Comparison of ENCODE assay signal across 8 cellular contexts in the genomic region with DNA sequence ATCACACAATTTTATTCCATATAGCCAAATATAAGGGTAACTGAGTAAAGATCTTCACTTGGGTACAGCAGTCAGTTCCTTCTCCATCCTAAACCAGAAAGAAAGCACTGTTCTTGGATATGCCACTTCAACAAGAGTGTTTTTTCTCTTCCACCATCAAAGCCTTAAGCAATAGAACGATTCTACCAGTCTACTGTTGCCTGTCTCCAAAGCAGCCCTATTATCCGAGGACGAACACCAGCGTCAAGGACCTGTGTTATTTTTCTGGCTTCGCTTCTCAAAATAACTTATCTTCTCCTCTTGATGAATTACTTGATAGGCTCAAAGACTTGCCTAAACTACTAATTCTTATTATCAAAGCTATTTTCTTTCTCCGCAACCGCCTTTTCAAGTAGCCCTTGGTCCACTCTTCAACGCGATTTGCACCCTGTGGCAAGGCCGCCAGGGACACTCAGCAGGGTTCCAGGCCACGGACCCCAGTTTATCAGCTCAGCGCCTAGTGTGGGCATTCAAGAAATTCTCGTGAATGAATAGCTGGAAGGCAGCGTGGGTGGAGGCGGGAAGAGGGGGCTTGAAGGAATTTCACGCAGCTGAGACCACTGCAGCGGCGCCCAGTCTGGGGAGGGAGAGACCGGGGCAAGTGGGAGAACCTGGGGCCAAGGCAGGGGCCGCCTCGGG. TPM values are rescaled to one million over a fixed set of nuclear protein-coding genes. Genes with fewer than 3 reads are reported as not detected.
DNase-seq lines count a peak whose midpoint lies in the region; ATAC-seq and TF ChIP-seq lines count a peak whose summit lies in the region.

No MANE protein-coding gene starts in this region.

- CTCF ChIA-PET in BJ (lab: Yijun Ruan, JAX) = interaction anchor here (1.0 to 1.5 kb wide), 4 partner anchors 9 to 398 kb away, joined by 4 to 5 read pairs (median 4); no protein-coding TSS in a partner anchor

- peaks cover 33% of the 10 kb centered on the region for H3K27me3 Mint-ChIP-seq in brain
- H3K27me3 Mint-ChIP-seq in stimulated activated naive CD8-positive, alpha-beta T cell treated with anti-CD3 and anti-CD28 coated beads, Interleukin-15, amount 100 ng/mL, for 72 hours = no peaks in the 10 kb centered on the region

- H3K4me3 ChIP-seq in BJ (ENCODE audit: low read depth, low read length) (peak overlapping the region; percentile 79), NB4 (ENCODE audit: low read depth, low read length) (peak overlapping the region; percentile 90)

- DNase-seq in BJ (ENCODE audit: low read depth) (no peak), NB4 (ENCODE audit: low read depth) (peak; percentile 59), kidney glomerular epithelial cell (lab: John Stamatoyannopoulos, UW) (peak; percentile 47), GM19240 (ENCODE audit: insufficient read length, low spot score) (no peak)
- DNase-seq in stimulated activated naive CD8-positive, alpha-beta T cell treated with anti-CD3 and anti-CD28 coated beads, Interleukin-15, amount 100 ng/mL, for 72 hours = no peak
- no peak for DNase-seq in NK-92 treated with Interleukin-12 subunit alpha and Interleukin-12 subunit beta, amount 100 ng/mL, for 24 hours (lab: John Stamatoyannopoulos, UW)

- H3K27me3 ChIP-seq in BJ (ENCODE audit: control insufficient read depth, insufficient read depth, low read length) = no peaks in the 10 kb centered on the region

- no peak for TF ChIP-seq POLR2A in NB4 (IDR thresholded peaks at IDR 0.05; ENCODE audit: extremely low read depth, insufficient read length)

- no peaks in the 10 kb centered on the region; the same call in 1 of the 2 replicates for H3K36me3 ChIP-seq in BJ (ENCODE audit: control insufficient read depth, insufficient read depth, low read length)

- H3K9me3 Mint-ChIP-seq in brain = no peaks in the 10 kb centered on the region
- H3K9me3 Mint-ChIP-seq in stimulated activated naive CD8-positive, alpha-beta T cell treated with anti-CD3 and anti-CD28 coated beads, Interleukin-15, amount 100 ng/mL, for 72 hours = no peaks in the 10 kb centered on the region

- peaks cover 49% of the 10 kb centered on the region for H3K4me1 Mint-ChIP-seq in brain
- peaks cover 34% of the 10 kb centered on the region for H3K4me1 Mint-ChIP-seq in stimulated activated naive CD8-positive, alpha-beta T cell treated with anti-CD3 and anti-CD28 coated beads, Interleukin-15, amount 100 ng/mL, for 72 hours

- peak overlapping the region; percentile 76 to 98 (median 92) for H3K27ac Mint-ChIP-seq in brain
- H3K27ac Mint-ChIP-seq in stimulated activated naive CD8-positive, alpha-beta T cell treated with anti-CD3 and anti-CD28 coated beads, Interleukin-15, amount 100 ng/mL, for 72 hours = peak overlapping the region; percentile 81 to 90

- peak overlapping the region; percentile 91 to 98 (median 93) for H3K4me3 Mint-ChIP-seq in brain
- H3K4me3 Mint-ChIP-seq in stimulated activated naive CD8-positive, alpha-beta T cell treated with anti-CD3 and anti-CD28 coated beads, Interleukin-15, amount 100 ng/mL, for 72 hours = peak overlapping the region; percentile 94 to 96

- peak; percentile 6 for ATAC-seq in GM19455 (IDR thresholded peaks at IDR 0.05; ENCODE audit: unreplicated experiment)
- ATAC-seq in stimulated activated naive CD8-positive, alpha-beta T cell treated with anti-CD3 and anti-CD28 coated beads, Interleukin-15, amount 100 ng/mL, for 72 hours = peak; percentile 6

- TF ChIP-seq CTCF in BJ (IDR thresholded peaks at IDR 0.05; ENCODE audit: insufficient read depth, low read depth, low read length) (no peak), NB4 (IDR thresholded peaks at IDR 0.05; ENCODE audit: low read depth, low read length) (no peak), brain (conservative IDR thresholded peaks at IDR 0.05) (no peak)

- POLR2A ChIA-PET in BJ (lab: Charles Lee) = interaction anchor here (1.0 kb wide), 1 partner anchor 75 kb away, joined by 3 read pairs; no protein-coding TSS in a partner anchor

- H3K36me3 Mint-ChIP-seq in brain = no peaks in the 10 kb centered on the region

RNA-seq across cellular contexts. Expression of a gene that starts 0.6 kb away (rescaled TPM):
- polyA plus RNA-seq in BJ (2011; rRNA removed) = 20.5 and 25.2 TPM in 2 replicates
- 30.4 and 35.8 TPM in 2 replicates for polyA minus RNA-seq in BJ (2011; rRNA and poly(A)+ RNA removed)
- polyA plus RNA-seq in brain (ENCODE audit: insufficient read depth, low read depth, low replicate concordance) = 10.7 TPM

RNA-seq across cellular contexts. Expression of a gene that starts 26.2 kb away (rescaled TPM):
- polyA plus RNA-seq in BJ (2011; rRNA removed) = 8.2 and 11.4 TPM in 2 replicates
- polyA minus RNA-seq in BJ (2011; rRNA and poly(A)+ RNA removed) = 6.8 and 9.4 TPM in 2 replicates
- not detected for polyA plus RNA-seq in brain (ENCODE audit: insufficient read depth, low read depth, low replicate concordance)

Comparison
In these comparisons a context has a peak if more than half of its experiments do, and no peak if none do; other contexts are left out.
1. DNase-seq: peak in NB4 (single experiment) and kidney glomerular epithelial cell (single experiment); none in BJ (single experiment), stimulated activated naive CD8-positive, alpha-beta T cell treated with anti-CD3 and anti-CD28 coated beads, Interleukin-15, amount 100 ng/mL, for 72 hours (0 of 2), GM19240 (single experiment) and NK-92 treated with Interleukin-12 subunit alpha and Interleukin-12 subunit beta, amount 100 ng/mL, for 24 hours (single experiment).